In the genomic region with DNA sequence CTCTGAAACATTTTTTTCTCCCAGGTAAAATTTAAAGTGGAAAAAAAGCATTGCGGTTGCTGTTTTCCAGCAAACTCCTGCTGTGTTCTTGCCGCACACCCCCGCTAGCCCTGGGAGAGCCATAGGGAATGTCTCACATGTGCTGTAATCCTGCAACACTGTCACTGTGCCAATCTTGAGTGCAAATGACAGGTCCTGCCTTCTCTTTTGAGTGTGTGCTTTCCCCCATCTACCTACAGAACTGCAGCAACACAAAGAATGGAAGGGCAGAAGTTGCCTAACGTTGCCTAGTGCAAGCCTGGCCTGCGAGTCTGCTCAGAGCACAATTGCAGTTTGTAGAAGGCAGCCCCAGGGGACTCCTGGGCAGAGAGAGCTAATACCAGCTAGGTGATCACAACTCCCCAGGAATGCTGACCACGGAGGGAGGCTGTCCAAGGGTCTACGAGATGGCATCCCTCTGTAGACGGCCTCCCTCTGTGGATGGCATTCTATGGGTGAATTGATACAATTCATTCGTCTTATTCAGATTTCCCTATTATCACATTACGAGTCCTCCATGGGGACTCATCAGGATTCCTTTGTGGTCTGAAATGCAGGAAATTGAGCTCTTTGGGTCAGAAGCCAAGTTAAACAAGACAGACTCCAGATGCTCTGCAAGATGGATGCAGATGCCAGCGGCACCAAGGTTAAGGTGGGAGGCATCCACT, we compare ENCODE assay signal across 12 cellular contexts.
DNase-seq lines count a peak whose midpoint lies in the region; ATAC-seq and TF ChIP-seq lines count a peak whose summit lies in the region.
"Had no signal": no experiment of that assay in that cellular context is flagged by ENCODE, and none has a peak within 500 bp of the region (broad histone marks: within the 10 kb centered on the region; RNA-seq: fewer than 3 reads in every experiment).

No MANE protein-coding gene starts in this region.

- no peaks in the 10 kb centered on the region for H3K9me3 Mint-ChIP-seq in chondrocyte (ENCODE audit: low read depth)
- H3K9me3 Mint-ChIP-seq: activated naive CD8-positive, alpha-beta T cell treated with anti-CD3 and anti-CD28 coated beads for 36 hours had no signal

- H3K36me3 Mint-ChIP-seq in chondrocyte (ENCODE audit: low read depth): no peaks in the 10 kb centered on the region
- H3K36me3 Mint-ChIP-seq: activated naive CD8-positive, alpha-beta T cell treated with anti-CD3 and anti-CD28 coated beads for 36 hours had no signal

- peak; percentile 64 for DNase-seq in AG08395 (ENCODE audit: low spot score)
- DNase-seq in LHCN-M2 (ENCODE audit: low read depth): peak; percentile 89
- no peak for DNase-seq in chondrocyte (ENCODE audit: low spot score)
- DNase-seq in kidney glomerular epithelial cell (lab: John Stamatoyannopoulos, UW): peak; percentile 67
- no peak for DNase-seq in GDM1 (lab: John Stamatoyannopoulos, UW)
- no peak for DNase-seq in hypothalamus (lab: John Stamatoyannopoulos, UW)
- DNase-seq: activated CD8-positive, alpha-beta T cell treated with anti-CD3 and anti-CD28 coated beads, Interleukin-2, amount 10 ng/mL, durations not matched to agents 7 days and 5 days; activated naive CD8-positive, alpha-beta T cell treated with anti-CD3 and anti-CD28 coated beads for 36 hours; NCI-H82 had no signal

- no peak for ATAC-seq in HG02970 (IDR thresholded peaks at IDR 0.05; ENCODE audit: low FRiP score, unreplicated experiment)
- no peak for ATAC-seq in GM19328 (IDR thresholded peaks at IDR 0.05; ENCODE audit: unreplicated experiment)
- ATAC-seq: activated CD8-positive, alpha-beta T cell treated with anti-CD3 and anti-CD28 coated beads, Interleukin-2, amount 10 ng/mL, durations not matched to agents 7 days and 5 days; HCT116 had no signal

- H3K4me3 Mint-ChIP-seq in chondrocyte (ENCODE audit: unreplicated experiment): no peak overlapping the region
- H3K4me3 Mint-ChIP-seq: activated CD8-positive, alpha-beta T cell treated with anti-CD3 and anti-CD28 coated beads, Interleukin-2, amount 10 ng/mL, durations not matched to agents 7 days and 5 days; activated naive CD8-positive, alpha-beta T cell treated with anti-CD3 and anti-CD28 coated beads for 36 hours had no signal

- peaks cover 50% of the 10 kb centered on the region for H3K4me1 Mint-ChIP-seq in chondrocyte (ENCODE audit: low read depth)

- H3K27ac Mint-ChIP-seq in chondrocyte (ENCODE audit: unreplicated experiment): peak overlapping the region; percentile 13
- H3K27ac Mint-ChIP-seq: activated CD8-positive, alpha-beta T cell treated with anti-CD3 and anti-CD28 coated beads, Interleukin-2, amount 10 ng/mL, durations not matched to agents 7 days and 5 days; activated naive CD8-positive, alpha-beta T cell treated with anti-CD3 and anti-CD28 coated beads for 36 hours had no signal

- no peak for TF ChIP-seq CTCF in chondrocyte (IDR thresholded peaks at IDR 0.05)

- peaks cover 9% of the 10 kb centered on the region for H3K27me3 Mint-ChIP-seq in chondrocyte (ENCODE audit: low read depth)

Comparison
In these comparisons a context has a peak if more than half of its experiments do, and no peak if none do; other contexts are left out.
1. DNase-seq: peak in AG08395 (single experiment), LHCN-M2 (single experiment) and kidney glomerular epithelial cell (single experiment); none in chondrocyte (single experiment), GDM1 (single experiment) and hypothalamus (0 of 51).